1 cellular context compared by ENCODE assay signal in the genomic region with DNA sequence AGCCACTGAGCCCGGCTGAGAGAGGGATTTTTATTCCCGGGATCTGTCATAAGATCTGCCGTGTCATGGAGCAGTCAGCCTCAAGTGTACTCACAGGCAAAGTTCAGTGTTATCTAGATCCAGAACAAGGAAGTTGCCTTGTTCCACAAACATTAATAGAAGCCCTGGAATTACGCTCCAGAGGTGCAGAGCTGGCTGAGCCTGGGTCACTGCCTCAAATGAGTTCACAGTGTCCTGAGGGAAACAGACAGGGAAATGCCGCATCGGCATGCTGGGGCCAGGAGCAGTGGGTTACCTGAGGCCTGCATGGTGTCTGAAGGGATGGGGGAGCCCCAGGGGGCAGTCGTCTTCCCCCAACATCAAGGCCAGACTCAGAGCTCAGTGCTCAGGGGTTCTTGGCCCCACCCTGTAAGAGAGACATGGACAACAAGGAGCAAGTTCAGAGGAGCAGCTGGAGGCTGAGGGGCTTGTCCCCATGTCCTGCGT.
TF ChIP-seq lines count a peak whose summit lies in the region.

No MANE protein-coding gene starts in this region.

TF ChIP-seq in HepG2, 621 proteins besides CTCF, POLR2A, EP300 and RAD21 (continued from another document):
- TF ChIP-seq, protein P1, sequence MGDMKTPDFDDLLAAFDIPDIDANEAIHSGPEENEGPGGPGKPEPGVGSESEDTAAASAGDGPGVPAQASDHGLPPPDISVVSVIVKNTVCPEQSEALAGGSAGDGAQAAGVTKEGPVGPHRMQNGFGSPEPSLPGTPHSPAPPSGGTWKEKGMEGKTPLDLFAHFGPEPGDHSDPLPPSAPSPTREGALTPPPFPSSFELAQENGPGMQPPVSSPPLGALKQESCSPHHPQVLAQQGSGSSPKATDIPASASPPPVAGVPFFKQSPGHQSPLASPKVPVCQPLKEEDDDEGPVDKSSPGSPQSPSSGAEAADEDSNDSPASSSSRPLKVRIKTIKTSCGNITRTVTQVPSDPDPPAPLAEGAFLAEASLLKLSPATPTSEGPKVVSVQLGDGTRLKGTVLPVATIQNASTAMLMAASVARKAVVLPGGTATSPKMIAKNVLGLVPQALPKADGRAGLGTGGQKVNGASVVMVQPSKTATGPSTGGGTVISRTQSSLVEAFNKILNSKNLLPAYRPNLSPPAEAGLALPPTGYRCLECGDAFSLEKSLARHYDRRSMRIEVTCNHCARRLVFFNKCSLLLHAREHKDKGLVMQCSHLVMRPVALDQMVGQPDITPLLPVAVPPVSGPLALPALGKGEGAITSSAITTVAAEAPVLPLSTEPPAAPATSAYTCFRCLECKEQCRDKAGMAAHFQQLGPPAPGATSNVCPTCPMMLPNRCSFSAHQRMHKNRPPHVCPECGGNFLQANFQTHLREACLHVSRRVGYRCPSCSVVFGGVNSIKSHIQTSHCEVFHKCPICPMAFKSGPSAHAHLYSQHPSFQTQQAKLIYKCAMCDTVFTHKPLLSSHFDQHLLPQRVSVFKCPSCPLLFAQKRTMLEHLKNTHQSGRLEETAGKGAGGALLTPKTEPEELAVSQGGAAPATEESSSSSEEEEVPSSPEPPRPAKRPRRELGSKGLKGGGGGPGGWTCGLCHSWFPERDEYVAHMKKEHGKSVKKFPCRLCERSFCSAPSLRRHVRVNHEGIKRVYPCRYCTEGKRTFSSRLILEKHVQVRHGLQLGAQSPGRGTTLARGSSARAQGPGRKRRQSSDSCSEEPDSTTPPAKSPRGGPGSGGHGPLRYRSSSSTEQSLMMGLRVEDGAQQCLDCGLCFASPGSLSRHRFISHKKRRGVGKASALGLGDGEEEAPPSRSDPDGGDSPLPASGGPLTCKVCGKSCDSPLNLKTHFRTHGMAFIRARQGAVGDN (CRISPR knock-in tag; IDR thresholded peaks at IDR 0.05) = peak; percentile 20; the same call in 1 of the 2 replicates
- TF ChIP-seq DPF2 (CRISPR knock-in tag; IDR thresholded peaks at IDR 0.05; ENCODE audit: borderline replicate concordance, low read depth) (no peak), KLF11 (CRISPR knock-in tag; IDR thresholded peaks at IDR 0.05) (no peak), ELF1 (CRISPR knock-in tag; IDR thresholded peaks at IDR 0.05) (0 out of 2 replicates have a peak, but pooled peaks have one; percentile 35), ELF3 (CRISPR knock-in tag; IDR thresholded peaks at IDR 0.05) (peak; percentile 88), ZNF501 (CRISPR knock-in tag; IDR thresholded peaks at IDR 0.05) (peak; percentile 45; the same call in 1 of the 2 replicates), NFIC (IDR thresholded peaks at IDR 0.05; ENCODE audit: low read length) (no peak), ZNF557 (CRISPR knock-in tag; IDR thresholded peaks at IDR 0.05) (no peak), SALL1 (CRISPR knock-in tag; IDR thresholded peaks at IDR 0.05) (0 out of 2 replicates have a peak, but pooled peaks have one; percentile 5), SAP130 (CRISPR knock-in tag; IDR thresholded peaks at IDR 0.05; ENCODE audit: low read depth) (peak; percentile 38; the same call in 1 of the 2 replicates), ZNF616 (CRISPR knock-in tag; IDR thresholded peaks at IDR 0.05; ENCODE audit: low read depth) (no peak), U2AF1 (optimal IDR thresholded peaks at IDR 0.05; ENCODE audit: low read depth, low read length) (no peak), ZNF160 (CRISPR knock-in tag; IDR thresholded peaks at IDR 0.05) (no peak), ZNF230 (CRISPR knock-in tag; IDR thresholded peaks at IDR 0.05) (0 out of 2 replicates have a peak, but pooled peaks have one; percentile 33), ZNF441 (CRISPR knock-in tag; IDR thresholded peaks at IDR 0.05; ENCODE audit: borderline replicate concordance) (0 out of 2 replicates have a peak, but pooled peaks have one; percentile 1), ZNF747 (CRISPR knock-in tag; IDR thresholded peaks at IDR 0.05; ENCODE audit: borderline replicate concordance) (no peak), RXRB (CRISPR knock-in tag; IDR thresholded peaks at IDR 0.05; ENCODE audit: borderline replicate concordance) (0 out of 2 replicates have a peak, but pooled peaks have one; percentile 18), ARNTL (CRISPR knock-in tag; IDR thresholded peaks at IDR 0.05) (no peak), ZNF256 (CRISPR knock-in tag; conservative IDR thresholded peaks at IDR 0.05) (no peak)
- TF ChIP-seq, protein P2, sequence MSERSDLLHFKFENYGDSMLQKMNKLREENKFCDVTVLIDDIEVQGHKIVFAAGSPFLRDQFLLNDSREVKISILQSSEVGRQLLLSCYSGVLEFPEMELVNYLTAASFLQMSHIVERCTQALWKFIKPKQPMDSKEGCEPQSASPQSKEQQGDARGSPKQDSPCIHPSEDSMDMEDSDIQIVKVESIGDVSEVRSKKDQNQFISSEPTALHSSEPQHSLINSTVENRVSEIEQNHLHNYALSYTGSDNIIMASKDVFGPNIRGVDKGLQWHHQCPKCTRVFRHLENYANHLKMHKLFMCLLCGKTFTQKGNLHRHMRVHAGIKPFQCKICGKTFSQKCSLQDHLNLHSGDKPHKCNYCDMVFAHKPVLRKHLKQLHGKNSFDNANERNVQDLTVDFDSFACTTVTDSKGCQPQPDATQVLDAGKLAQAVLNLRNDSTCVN (CRISPR knock-in tag; IDR thresholded peaks at IDR 0.05; ENCODE audit: borderline replicate concordance) = peak; percentile 76
- TF ChIP-seq, protein P3, sequence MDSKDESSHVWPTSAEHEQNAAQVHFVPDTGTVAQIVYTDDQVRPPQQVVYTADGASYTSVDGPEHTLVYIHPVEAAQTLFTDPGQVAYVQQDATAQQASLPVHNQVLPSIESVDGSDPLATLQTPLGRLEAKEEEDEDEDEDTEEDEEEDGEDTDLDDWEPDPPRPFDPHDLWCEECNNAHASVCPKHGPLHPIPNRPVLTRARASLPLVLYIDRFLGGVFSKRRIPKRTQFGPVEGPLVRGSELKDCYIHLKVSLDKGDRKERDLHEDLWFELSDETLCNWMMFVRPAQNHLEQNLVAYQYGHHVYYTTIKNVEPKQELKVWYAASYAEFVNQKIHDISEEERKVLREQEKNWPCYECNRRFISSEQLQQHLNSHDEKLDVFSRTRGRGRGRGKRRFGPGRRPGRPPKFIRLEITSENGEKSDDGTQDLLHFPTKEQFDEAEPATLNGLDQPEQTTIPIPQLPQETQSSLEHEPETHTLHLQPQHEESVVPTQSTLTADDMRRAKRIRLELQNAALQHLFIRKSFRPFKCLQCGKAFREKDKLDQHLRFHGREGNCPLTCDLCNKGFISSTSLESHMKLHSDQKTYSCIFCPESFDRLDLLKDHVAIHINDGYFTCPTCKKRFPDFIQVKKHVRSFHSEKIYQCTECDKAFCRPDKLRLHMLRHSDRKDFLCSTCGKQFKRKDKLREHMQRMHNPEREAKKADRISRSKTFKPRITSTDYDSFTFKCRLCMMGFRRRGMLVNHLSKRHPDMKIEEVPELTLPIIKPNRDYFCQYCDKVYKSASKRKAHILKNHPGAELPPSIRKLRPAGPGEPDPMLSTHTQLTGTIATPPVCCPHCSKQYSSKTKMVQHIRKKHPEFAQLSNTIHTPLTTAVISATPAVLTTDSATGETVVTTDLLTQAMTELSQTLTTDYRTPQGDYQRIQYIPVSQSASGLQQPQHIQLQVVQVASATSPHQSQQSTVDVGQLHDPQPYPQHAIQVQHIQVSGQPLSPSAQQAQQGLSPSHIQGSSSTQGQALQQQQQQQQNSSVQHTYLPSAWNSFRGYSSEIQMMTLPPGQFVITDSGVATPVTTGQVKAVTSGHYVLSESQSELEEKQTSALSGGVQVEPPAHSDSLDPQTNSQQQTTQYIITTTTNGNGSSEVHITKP (CRISPR knock-in tag; IDR thresholded peaks at IDR 0.05; ENCODE audit: low read depth) = no peak
- TF ChIP-seq, protein P4, sequence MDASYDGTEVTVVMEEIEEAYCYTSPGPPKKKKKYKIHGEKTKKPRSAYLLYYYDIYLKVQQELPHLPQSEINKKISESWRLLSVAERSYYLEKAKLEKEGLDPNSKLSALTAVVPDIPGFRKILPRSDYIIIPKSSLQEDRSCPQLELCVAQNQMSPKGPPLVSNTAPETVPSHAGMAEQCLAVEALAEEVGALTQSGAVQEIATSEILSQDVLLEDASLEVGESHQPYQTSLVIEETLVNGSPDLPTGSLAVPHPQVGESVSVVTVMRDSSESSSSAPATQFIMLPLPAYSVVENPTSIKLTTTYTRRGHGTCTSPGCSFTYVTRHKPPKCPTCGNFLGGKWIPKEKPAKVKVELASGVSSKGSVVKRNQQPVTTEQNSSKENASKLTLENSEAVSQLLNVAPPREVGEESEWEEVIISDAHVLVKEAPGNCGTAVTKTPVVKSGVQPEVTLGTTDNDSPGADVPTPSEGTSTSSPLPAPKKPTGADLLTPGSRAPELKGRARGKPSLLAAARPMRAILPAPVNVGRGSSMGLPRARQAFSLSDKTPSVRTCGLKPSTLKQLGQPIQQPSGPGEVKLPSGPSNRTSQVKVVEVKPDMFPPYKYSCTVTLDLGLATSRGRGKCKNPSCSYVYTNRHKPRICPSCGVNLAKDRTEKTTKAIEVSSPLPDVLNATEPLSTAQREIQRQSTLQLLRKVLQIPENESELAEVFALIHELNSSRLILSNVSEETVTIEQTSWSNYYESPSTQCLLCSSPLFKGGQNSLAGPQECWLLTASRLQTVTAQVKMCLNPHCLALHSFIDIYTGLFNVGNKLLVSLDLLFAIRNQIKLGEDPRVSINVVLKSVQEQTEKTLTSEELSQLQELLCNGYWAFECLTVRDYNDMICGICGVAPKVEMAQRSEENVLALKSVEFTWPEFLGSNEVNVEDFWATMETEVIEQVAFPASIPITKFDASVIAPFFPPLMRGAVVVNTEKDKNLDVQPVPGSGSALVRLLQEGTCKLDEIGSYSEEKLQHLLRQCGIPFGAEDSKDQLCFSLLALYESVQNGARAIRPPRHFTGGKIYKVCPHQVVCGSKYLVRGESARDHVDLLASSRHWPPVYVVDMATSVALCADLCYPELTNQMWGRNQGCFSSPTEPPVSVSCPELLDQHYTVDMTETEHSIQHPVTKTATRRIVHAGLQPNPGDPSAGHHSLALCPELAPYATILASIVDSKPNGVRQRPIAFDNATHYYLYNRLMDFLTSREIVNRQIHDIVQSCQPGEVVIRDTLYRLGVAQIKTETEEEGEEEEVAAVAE (CRISPR knock-in tag; IDR thresholded peaks at IDR 0.05; ENCODE audit: borderline replicate concordance) = no peak
- TF ChIP-seq, protein P5, sequence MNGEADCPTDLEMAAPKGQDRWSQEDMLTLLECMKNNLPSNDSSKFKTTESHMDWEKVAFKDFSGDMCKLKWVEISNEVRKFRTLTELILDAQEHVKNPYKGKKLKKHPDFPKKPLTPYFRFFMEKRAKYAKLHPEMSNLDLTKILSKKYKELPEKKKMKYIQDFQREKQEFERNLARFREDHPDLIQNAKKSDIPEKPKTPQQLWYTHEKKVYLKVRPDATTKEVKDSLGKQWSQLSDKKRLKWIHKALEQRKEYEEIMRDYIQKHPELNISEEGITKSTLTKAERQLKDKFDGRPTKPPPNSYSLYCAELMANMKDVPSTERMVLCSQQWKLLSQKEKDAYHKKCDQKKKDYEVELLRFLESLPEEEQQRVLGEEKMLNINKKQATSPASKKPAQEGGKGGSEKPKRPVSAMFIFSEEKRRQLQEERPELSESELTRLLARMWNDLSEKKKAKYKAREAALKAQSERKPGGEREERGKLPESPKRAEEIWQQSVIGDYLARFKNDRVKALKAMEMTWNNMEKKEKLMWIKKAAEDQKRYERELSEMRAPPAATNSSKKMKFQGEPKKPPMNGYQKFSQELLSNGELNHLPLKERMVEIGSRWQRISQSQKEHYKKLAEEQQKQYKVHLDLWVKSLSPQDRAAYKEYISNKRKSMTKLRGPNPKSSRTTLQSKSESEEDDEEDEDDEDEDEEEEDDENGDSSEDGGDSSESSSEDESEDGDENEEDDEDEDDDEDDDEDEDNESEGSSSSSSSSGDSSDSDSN (CRISPR knock-in tag; IDR thresholded peaks at IDR 0.05) = no peak
- TF ChIP-seq, protein P6, sequence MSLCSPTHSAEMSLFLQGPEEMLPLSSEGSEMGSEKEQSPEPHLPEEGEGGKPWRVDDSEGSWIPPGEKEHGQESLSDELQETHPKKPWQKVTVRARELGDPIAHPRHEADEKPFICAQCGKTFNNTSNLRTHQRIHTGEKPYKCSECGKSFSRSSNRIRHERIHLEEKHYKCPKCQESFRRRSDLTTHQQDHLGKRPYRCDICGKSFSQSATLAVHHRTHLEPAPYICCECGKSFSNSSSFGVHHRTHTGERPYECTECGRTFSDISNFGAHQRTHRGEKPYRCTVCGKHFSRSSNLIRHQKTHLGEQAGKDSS (CRISPR knock-in tag; IDR thresholded peaks at IDR 0.05; ENCODE audit: borderline replicate concordance, low read depth) = 0 out of 2 replicates have a peak, but pooled peaks have one; percentile 51
- TF ChIP-seq, protein P7, sequence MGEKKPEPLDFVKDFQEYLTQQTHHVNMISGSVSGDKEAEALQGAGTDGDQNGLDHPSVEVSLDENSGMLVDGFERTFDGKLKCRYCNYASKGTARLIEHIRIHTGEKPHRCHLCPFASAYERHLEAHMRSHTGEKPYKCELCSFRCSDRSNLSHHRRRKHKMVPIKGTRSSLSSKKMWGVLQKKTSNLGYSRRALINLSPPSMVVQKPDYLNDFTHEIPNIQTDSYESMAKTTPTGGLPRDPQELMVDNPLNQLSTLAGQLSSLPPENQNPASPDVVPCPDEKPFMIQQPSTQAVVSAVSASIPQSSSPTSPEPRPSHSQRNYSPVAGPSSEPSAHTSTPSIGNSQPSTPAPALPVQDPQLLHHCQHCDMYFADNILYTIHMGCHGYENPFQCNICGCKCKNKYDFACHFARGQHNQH (CRISPR knock-in tag; IDR thresholded peaks at IDR 0.05) = no peak
